26 cellular contexts compared by ENCODE assay signal in the genomic region with DNA sequence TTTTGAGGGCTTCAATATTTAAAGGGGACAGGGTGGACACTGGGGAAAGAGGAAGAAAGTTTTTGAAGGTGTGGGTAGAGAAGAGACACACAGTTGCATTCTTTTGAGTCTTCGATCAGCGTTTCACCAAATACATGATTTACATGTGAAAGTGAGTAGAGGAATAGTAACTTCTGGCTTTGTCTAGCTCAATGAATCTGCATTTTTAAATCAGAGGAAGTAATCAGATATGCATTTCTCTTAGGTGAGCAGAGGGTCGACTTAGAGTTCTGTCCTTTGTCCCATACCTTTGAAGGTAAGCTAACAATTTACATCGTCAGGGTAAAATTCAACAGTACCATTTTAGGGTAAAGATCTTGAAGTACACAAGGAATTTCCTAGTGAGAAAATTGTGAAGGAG.
"Had no signal": no experiment of that assay in that cellular context is flagged by ENCODE, and none has a peak within 500 bp of the region (broad histone marks: within the 10 kb centered on the region; RNA-seq: fewer than 3 reads in every experiment).

No MANE protein-coding gene starts in this region.

- H3K4me3 ChIP-seq: adrenal gland, body of pancreas, breast epithelium, Peyer's patch had no signal

- H3K4me1 ChIP-seq: adrenal gland, body of pancreas, breast epithelium, Peyer's patch had no signal

- H3K4me1 Mint-ChIP-seq: activated CD4-positive, alpha-beta T cell treated with anti-CD3 and anti-CD28 coated beads for 36 hours; activated CD4-positive, alpha-beta T cell treated with anti-CD3 and anti-CD28 coated beads, Interleukin-2, amount 10 ng/mL, durations not matched to agents 7 days and 5 days had no signal

- H3K9ac ChIP-seq: KMS-11 had no signal

- H3K4me3 Mint-ChIP-seq: activated CD4-positive, alpha-beta T cell treated with anti-CD3 and anti-CD28 coated beads for 36 hours; activated CD4-positive, alpha-beta T cell treated with anti-CD3 and anti-CD28 coated beads, Interleukin-2, amount 10 ng/mL, durations not matched to agents 7 days and 5 days; activated CD8-positive, alpha-beta T cell treated with anti-CD3 and anti-CD28 coated beads, Interleukin-2, amount 10 ng/mL, durations not matched to agents 7 days and 5 days; activated naive CD4-positive, alpha-beta T cell treated with anti-CD3 and anti-CD28 coated beads for 36 hours; activated T-cell treated with anti-CD3 and anti-CD28 coated beads, Interleukin-2, amount 50 U/mL, for 24 hours had no signal

- H3K27ac Mint-ChIP-seq: activated CD4-positive, alpha-beta T cell treated with anti-CD3 and anti-CD28 coated beads for 36 hours; activated CD4-positive, alpha-beta T cell treated with anti-CD3 and anti-CD28 coated beads, Interleukin-2, amount 10 ng/mL, durations not matched to agents 7 days and 5 days; activated CD8-positive, alpha-beta T cell treated with anti-CD3 and anti-CD28 coated beads, Interleukin-2, amount 10 ng/mL, durations not matched to agents 7 days and 5 days; activated naive CD4-positive, alpha-beta T cell treated with anti-CD3 and anti-CD28 coated beads for 36 hours; activated naive CD4-positive, alpha-beta T cell treated with anti-CD3 and anti-CD28 coated beads, Interleukin-2, amount 50 U/mL, for 72 hours; activated T-cell treated with anti-CD3 and anti-CD28 coated beads, Interleukin-2, amount 50 U/mL, for 24 hours; activated T-helper 2 cell treated with anti-CD3 and anti-CD28 coated beads, Interferon-gamma antibody, Interleukin-2, Interleukin-4, amounts not matched to agents 10 μg/mL and 5 μg/mL and 100 μg/mL, durations not matched to agents 14 hours and 24 hours and 36 hours had no signal

- H3K27me3 Mint-ChIP-seq: activated CD4-positive, alpha-beta T cell treated with anti-CD3 and anti-CD28 coated beads for 36 hours; activated CD4-positive, alpha-beta T cell treated with anti-CD3 and anti-CD28 coated beads, Interleukin-2, amount 10 ng/mL, durations not matched to agents 7 days and 5 days; activated T-cell treated with anti-CD3 and anti-CD28 coated beads, Interleukin-2, amount 50 U/mL, for 24 hours had no signal

- DNase-seq: activated CD4-positive, alpha-beta T cell treated with anti-CD3 and anti-CD28 coated beads for 36 hours; activated CD4-positive, alpha-beta T cell treated with anti-CD3 and anti-CD28 coated beads, Interleukin-2, amount 10 ng/mL, durations not matched to agents 7 days and 5 days; activated CD4-positive, alpha-beta T cell treated with anti-CD3 and anti-CD28 coated beads, Interleukin-2, amount 50 U/mL, for 48 hours; activated CD8-positive, alpha-beta T cell treated with anti-CD3 and anti-CD28 coated beads, Interleukin-2, amount 10 ng/mL, durations not matched to agents 7 days and 5 days; activated gamma-delta T cell treated with Interleukin-2 at 50 U/mL for 16 hours; activated naive CD4-positive, alpha-beta T cell treated with anti-CD3 and anti-CD28 coated beads for 36 hours; activated T-cell treated with anti-CD3 and anti-CD28 coated beads, Interleukin-2, amount 50 U/mL, for 24 hours; adrenal gland; body of pancreas; MM.1S; MV-4-11; NCI-H1092; NCI-H1436 treated with DMSO at 0.1 percent for 48 hours; NCI-H1694 treated with DMSO at 0.1 percent for 48 hours; NCI-H2029; NCI-H345; NCI-H524 treated with DMSO at 0.1 percent for 48 hours; PC-3; Peyer's patch; RPMI8226; SIG-M5; T1000 had no signal

- H3K27me3 ChIP-seq: adrenal gland, body of pancreas, breast epithelium, Peyer's patch had no signal

- H3K4me2 ChIP-seq: KMS-11 had no signal

- H3K27ac ChIP-seq: adrenal gland, body of pancreas, breast epithelium, KMS-11, Peyer's patch had no signal

- H3K9me3 ChIP-seq: adrenal gland, Peyer's patch had no signal

- H3K36me3 ChIP-seq: adrenal gland, breast epithelium, Peyer's patch had no signal
